In the genomic region with DNA sequence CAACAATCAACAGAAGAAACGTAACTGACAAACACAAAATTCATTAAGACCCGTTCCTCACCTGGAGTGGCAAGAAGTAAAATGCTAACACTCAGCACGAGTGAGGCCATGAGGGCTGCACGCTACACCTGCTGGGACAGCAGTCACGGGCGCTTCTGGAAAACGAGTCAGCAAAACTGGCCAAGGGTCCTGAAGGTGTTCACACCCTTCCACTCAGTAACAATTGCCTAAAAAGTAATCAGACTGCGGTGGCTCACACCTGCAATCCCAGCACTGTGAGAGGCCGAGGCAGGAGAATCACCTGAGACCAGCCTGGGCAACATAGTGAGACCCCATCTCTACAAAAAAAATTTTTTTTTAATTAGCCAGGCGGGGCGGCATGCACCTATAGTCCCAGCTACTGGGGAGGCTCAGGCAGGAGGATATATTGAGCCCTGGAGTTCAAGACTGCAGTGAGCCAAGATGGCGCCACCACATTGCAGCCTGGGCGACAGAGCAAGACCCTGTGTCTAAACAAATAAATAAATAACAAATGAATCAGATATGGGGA, we compare ENCODE assay signal across 12 cellular contexts.
"Had no signal": no experiment of that assay in that cellular context is flagged by ENCODE, and none has a peak within 500 bp of the region (broad histone marks: within the 10 kb centered on the region; RNA-seq: fewer than 3 reads in every experiment).

No MANE protein-coding gene starts in this region.

- H3K27ac Mint-ChIP-seq: activated CD4-positive, alpha-beta T cell treated with anti-CD3 and anti-CD28 coated beads for 36 hours; stimulated activated effector memory CD8-positive, alpha-beta T cell treated with anti-CD3 and anti-CD28 coated beads, Interleukin-12 subunit alpha, Interleukin-12 subunit beta, amount 100 ng/mL, for 72 hours had no signal

- H3K27me3 ChIP-seq: breast epithelium, esophagus squamous epithelium, SJSA1 had no signal

- H3K27me3 Mint-ChIP-seq: activated CD4-positive, alpha-beta T cell treated with anti-CD3 and anti-CD28 coated beads for 36 hours had no signal

- H3K27ac ChIP-seq: breast epithelium, esophagus squamous epithelium, SJSA1 had no signal

- ATAC-seq: activated CD4-positive, alpha-beta T cell treated with anti-CD3 and anti-CD28 coated beads for 36 hours; left lobe of liver; stimulated activated effector memory CD8-positive, alpha-beta T cell treated with anti-CD3 and anti-CD28 coated beads, Interleukin-12 subunit alpha, Interleukin-12 subunit beta, amount 100 ng/mL, for 72 hours had no signal

- DNase-seq: activated CD4-positive, alpha-beta T cell treated with anti-CD3 and anti-CD28 coated beads for 36 hours; esophagus squamous epithelium; foreskin fibroblast; glutamatergic neuron; mesendoderm; T-helper 9 cell; trophoblast cell had no signal

- H3K36me3 ChIP-seq: breast epithelium, esophagus squamous epithelium, SJSA1 had no signal

- H3K36me3 Mint-ChIP-seq: stimulated activated effector memory CD8-positive, alpha-beta T cell treated with anti-CD3 and anti-CD28 coated beads, Interleukin-12 subunit alpha, Interleukin-12 subunit beta, amount 100 ng/mL, for 72 hours had no signal

- H3K4me3 Mint-ChIP-seq: activated CD4-positive, alpha-beta T cell treated with anti-CD3 and anti-CD28 coated beads for 36 hours; stimulated activated effector memory CD8-positive, alpha-beta T cell treated with anti-CD3 and anti-CD28 coated beads, Interleukin-12 subunit alpha, Interleukin-12 subunit beta, amount 100 ng/mL, for 72 hours had no signal

- H3K4me1 ChIP-seq: breast epithelium, SJSA1 had no signal

- H3K4me3 ChIP-seq: breast epithelium, esophagus squamous epithelium, SJSA1, smooth muscle cell had no signal
